ENCODE assay signal across 15 cellular contexts in genomic region chr9:39588056-39588814, GRCh38.
DNase-seq lines count a peak whose midpoint lies in the region; TF ChIP-seq lines count a peak whose summit lies in the region.
"Had no signal": no experiment of that assay in that cellular context is flagged by ENCODE, and none has a peak within 500 bp of the region (broad histone marks: within the 10 kb centered on the region; RNA-seq: fewer than 3 reads in every experiment).

No MANE protein-coding gene starts in this region.

- DNase-seq in AG08396 (ENCODE audit: low spot score), result peak; percentile 7
- DNase-seq in HCEC 1CT, result peak; percentile 0
- DNase-seq in fibroblast of villous mesenchyme (ENCODE audit: low read depth), result peak; percentile 3
- no peak for DNase-seq in tibial artery
- no peak for DNase-seq in activated T-cell treated with anti-CD3 and anti-CD28 coated beads, Interleukin-2, amount 50 U/mL, for 48 hours
- DNase-seq in NOMO-1 (lab: John Stamatoyannopoulos, UW; ENCODE audit: unreplicated experiment in 2 of 2), result no peak
- no peak for DNase-seq in mesothelial cell of epicardium (ENCODE audit: low spot score in 2 of 2, unreplicated experiment in 2 of 2)
- DNase-seq: activated CD4-positive, alpha-beta memory T cell treated with anti-CD3 and anti-CD28 coated beads, Interleukin-2, amount 10 ng/mL, durations not matched to agents 7 days and 5 days; colonic mucosa; DMS 273 treated with DMSO at 0.1 percent for 48 hours; SIG-M5 had no signal

- H2AFZ ChIP-seq in neuron (ENCODE audit: low read depth, low read length), result peak overlapping the region; percentile 6

- H3K36me3 Mint-ChIP-seq in mesothelial cell of epicardium, result no peaks in the 10 kb centered on the region

- no peak overlapping the region for H3K27ac ChIP-seq in tibial artery
- H3K27ac ChIP-seq: colonic mucosa had no signal

- no peaks in the 10 kb centered on the region for H3K27me3 Mint-ChIP-seq in mesothelial cell of epicardium (ENCODE audit: low read depth)
- H3K27me3 Mint-ChIP-seq: activated CD4-positive, alpha-beta memory T cell treated with anti-CD3 and anti-CD28 coated beads, Interleukin-2, amount 10 ng/mL, durations not matched to agents 7 days and 5 days; activated T-helper 17 cell treated with anti-CD3 and anti-CD28 coated beads, Interleukin-2, amount 50 U/mL, for 72 hours had no signal

- H3K36me3 ChIP-seq in neuron (ENCODE audit: insufficient read depth, low read length), result no peaks in the 10 kb centered on the region
- H3K36me3 ChIP-seq in tibial artery, result no peaks in the 10 kb centered on the region
- H3K36me3 ChIP-seq: colonic mucosa, MG63 had no signal

- H3K4me1 ChIP-seq in neuron (ENCODE audit: insufficient read depth, low read length), result no peaks in the 10 kb centered on the region
- no peaks in the 10 kb centered on the region for H3K4me1 ChIP-seq in tibial artery
- H3K4me1 ChIP-seq: colonic mucosa had no signal

- intact Hi-C loops in tibial artery (cut with DNase I; ENCODE audit: low total_unique reads), result no loop called here

- H3K27me3 ChIP-seq in neuron (ENCODE audit: insufficient read depth, low read length) (no peaks in the 10 kb centered on the region), tibial artery (no peaks in the 10 kb centered on the region)
- H3K27me3 ChIP-seq: colonic mucosa, MG63 had no signal

- no peaks in the 10 kb centered on the region for H3K9me3 Mint-ChIP-seq in mesothelial cell of epicardium
- H3K9me3 Mint-ChIP-seq: activated T-helper 17 cell treated with anti-CD3 and anti-CD28 coated beads, Interleukin-2, amount 50 U/mL, for 72 hours; neural crest cell had no signal

- no peak for TF ChIP-seq CTCF in fibroblast of villous mesenchyme (IDR thresholded peaks at IDR 0.05; ENCODE audit: insufficient read depth, low read depth, low read length)
- no peak for TF ChIP-seq CTCF in tibial artery (IDR thresholded peaks at IDR 0.05)
- TF ChIP-seq CTCF in mesothelial cell of epicardium (IDR thresholded peaks at IDR 0.05; ENCODE audit: unreplicated experiment), result no peak

- H3K4me3 Mint-ChIP-seq in mesothelial cell of epicardium, result no peak overlapping the region
- H3K4me3 Mint-ChIP-seq: activated CD4-positive, alpha-beta memory T cell treated with anti-CD3 and anti-CD28 coated beads, Interleukin-2, amount 10 ng/mL, durations not matched to agents 7 days and 5 days; activated T-helper 17 cell treated with anti-CD3 and anti-CD28 coated beads, Interleukin-2, amount 50 U/mL, for 72 hours; neural crest cell had no signal

- H3K9me3 ChIP-seq in neuron (ENCODE audit: low read length) (no peaks in the 10 kb centered on the region), tibial artery (no peaks in the 10 kb centered on the region)
- H3K9me3 ChIP-seq: colonic mucosa, MG63 had no signal

- H3K4me1 Mint-ChIP-seq in mesothelial cell of epicardium, result peaks cover 2% of the 10 kb centered on the region
- H3K4me1 Mint-ChIP-seq: activated CD4-positive, alpha-beta memory T cell treated with anti-CD3 and anti-CD28 coated beads, Interleukin-2, amount 10 ng/mL, durations not matched to agents 7 days and 5 days; activated T-helper 17 cell treated with anti-CD3 and anti-CD28 coated beads, Interleukin-2, amount 50 U/mL, for 72 hours had no signal

- no peak overlapping the region for H3K27ac Mint-ChIP-seq in mesothelial cell of epicardium
- H3K27ac Mint-ChIP-seq: activated CD4-positive, alpha-beta memory T cell treated with anti-CD3 and anti-CD28 coated beads, Interleukin-2, amount 10 ng/mL, durations not matched to agents 7 days and 5 days; activated T-helper 17 cell treated with anti-CD3 and anti-CD28 coated beads, Interleukin-2, amount 50 U/mL, for 72 hours had no signal

- no peak overlapping the region for H3K4me3 ChIP-seq in fibroblast of villous mesenchyme (ENCODE audit: low read depth, low read length)
- no peak overlapping the region for H3K4me3 ChIP-seq in neuron (ENCODE audit: low read length)
- H3K4me3 ChIP-seq in tibial artery, result no peak overlapping the region
- H3K4me3 ChIP-seq: colonic mucosa, MG63 had no signal

Comparison
In these comparisons a context has a peak if more than half of its experiments do, and no peak if none do; other contexts are left out.
1. DNase-seq: peak in AG08396 (single experiment), HCEC 1CT (single experiment) and fibroblast of villous mesenchyme (single experiment); none in tibial artery (0 of 2), activated T-cell treated with anti-CD3 and anti-CD28 coated beads, Interleukin-2, amount 50 U/mL, for 48 hours (0 of 2), NOMO-1 (0 of 2) and mesothelial cell of epicardium (0 of 2).